Comparison of ENCODE assay signal across 7 cellular contexts in genomic region chr10:98541561-98541960, GRCh38.
DNase-seq lines count a peak whose midpoint lies in the region; ATAC-seq and TF ChIP-seq lines count a peak whose summit lies in the region.
"Not testable (repeated sequence)": the region's sequence is repeated elsewhere in the genome, so short reads cannot be mapped to it uniquely, and the experiment has no call there.

No MANE protein-coding gene starts in this region.

- not testable (repeated sequence) for H3K4me3 ChIP-seq in CD8-positive, alpha-beta T cell (ENCODE audit: low read depth, low read length); GM23338; PC-9

- H3K9me3 Mint-ChIP-seq in CD8-positive, alpha-beta T cell; activated CD4-positive, alpha-beta T cell treated with anti-CD3 and anti-CD28 coated beads, Interleukin-2, amount 10 ng/mL, durations not matched to agents 7 days and 5 days; stimulated activated effector memory CD8-positive, alpha-beta T cell treated with anti-CD3 and anti-CD28 coated beads, Interleukin-12 subunit alpha, Interleukin-12 subunit beta, amount 100 ng/mL, for 72 hours: not testable (repeated sequence)
- H3K9me3 Mint-ChIP-seq in GM23338 = peaks cover 13% of the 10 kb centered on the region; the same call in 2 of the 3 replicates

- H3F3A ChIP-seq in GM23338 (replicated peaks; ENCODE audit: low read depth); PC-9 (ENCODE audit: insufficient read depth, low read depth): not testable (repeated sequence)

- ATAC-seq in CD8-positive, alpha-beta T cell; GM23338; left colon; stimulated activated effector memory CD8-positive, alpha-beta T cell treated with anti-CD3 and anti-CD28 coated beads, Interleukin-12 subunit alpha, Interleukin-12 subunit beta, amount 100 ng/mL, for 72 hours: not testable (repeated sequence)

- not testable (repeated sequence) for H3K27ac ChIP-seq in CD8-positive, alpha-beta T cell (ENCODE audit: low read depth, low read length); GM23338 (ENCODE audit: low read depth); PC-9

- not testable (repeated sequence) for H3K4me1 Mint-ChIP-seq in CD8-positive, alpha-beta T cell (ENCODE audit: low read depth); GM23338; activated CD4-positive, alpha-beta T cell treated with anti-CD3 and anti-CD28 coated beads, Interleukin-2, amount 10 ng/mL, durations not matched to agents 7 days and 5 days; stimulated activated effector memory CD8-positive, alpha-beta T cell treated with anti-CD3 and anti-CD28 coated beads, Interleukin-12 subunit alpha, Interleukin-12 subunit beta, amount 100 ng/mL, for 72 hours

- POLR2A ChIA-PET in CD8-positive, alpha-beta T cell (lab: Charles Lee); PC-9 (lab: Charles Lee; ENCODE audit: unreplicated experiment); activated CD4-positive, alpha-beta T cell treated with anti-CD3 and anti-CD28 coated beads, Interleukin-2, amount 10 ng/mL, durations not matched to agents 7 days and 5 days (lab: Charles Lee): not testable (repeated sequence)

- H3K9me3 ChIP-seq in CD8-positive, alpha-beta T cell (ENCODE audit: low read length); PC-9 (ENCODE audit: insufficient read depth, low read depth): not testable (repeated sequence)

- not testable (repeated sequence) for DNase-seq in CD8-positive, alpha-beta T cell; GM23338 (ENCODE audit: low spot score); PC-9; activated CD4-positive, alpha-beta T cell treated with anti-CD3 and anti-CD28 coated beads, Interleukin-2, amount 10 ng/mL, durations not matched to agents 7 days and 5 days; stimulated activated effector memory CD8-positive, alpha-beta T cell treated with anti-CD3 and anti-CD28 coated beads, Interleukin-12 subunit alpha, Interleukin-12 subunit beta, amount 100 ng/mL, for 72 hours (ENCODE audit: low spot score in 2 of 2)
- DNase-seq in activated gamma-delta T cell treated with Interleukin-2 at 50 U/mL for 16 hours = peak; percentile 13
- peak; percentile 29 to 33 for DNase-seq in left colon

- peak overlapping the region; percentile 27 for H3K27ac Mint-ChIP-seq in CD8-positive, alpha-beta T cell
- H3K27ac Mint-ChIP-seq in GM23338; stimulated activated effector memory CD8-positive, alpha-beta T cell treated with anti-CD3 and anti-CD28 coated beads, Interleukin-12 subunit alpha, Interleukin-12 subunit beta, amount 100 ng/mL, for 72 hours: not testable (repeated sequence)
- H3K27ac Mint-ChIP-seq in activated CD4-positive, alpha-beta T cell treated with anti-CD3 and anti-CD28 coated beads, Interleukin-2, amount 10 ng/mL, durations not matched to agents 7 days and 5 days = peak overlapping the region; percentile 31

- peak overlapping the region; percentile 1; the same call in 1 of the 2 replicates for H2AFZ ChIP-seq in GM23338
- not testable (repeated sequence) for H2AFZ ChIP-seq in PC-9

- not testable (repeated sequence) for H3K27me3 ChIP-seq in CD8-positive, alpha-beta T cell (ENCODE audit: insufficient read depth, low read length); GM23338 (ENCODE audit: insufficient read depth); PC-9 (ENCODE audit: insufficient read depth, low read depth)

- H3K36me3 ChIP-seq in CD8-positive, alpha-beta T cell (ENCODE audit: insufficient read depth, low read length); GM23338 (ENCODE audit: insufficient read depth); PC-9 (ENCODE audit: low read depth): not testable (repeated sequence)

- CTCF ChIA-PET in CD8-positive, alpha-beta T cell (lab: Charles Lee) = interaction anchor here (0.6 kb wide), 1 partner anchor 95 kb away, joined by 4 read pairs; no protein-coding TSS in a partner anchor
- CTCF ChIA-PET in PC-9 (lab: Charles Lee); activated CD4-positive, alpha-beta T cell treated with anti-CD3 and anti-CD28 coated beads, Interleukin-2, amount 10 ng/mL, durations not matched to agents 7 days and 5 days (lab: Charles Lee): not testable (repeated sequence)

- not testable (repeated sequence) for H4K20me1 ChIP-seq in GM23338 (replicated peaks; ENCODE audit: insufficient read depth); PC-9 (ENCODE audit: insufficient read depth)

- H3K79me2 ChIP-seq in GM23338 (replicated peaks; ENCODE audit: insufficient read depth); PC-9 (ENCODE audit: low read depth): not testable (repeated sequence)

- H3K27me3 Mint-ChIP-seq in CD8-positive, alpha-beta T cell (ENCODE audit: low read depth) = peaks cover 14% of the 10 kb centered on the region
- not testable (repeated sequence) for H3K27me3 Mint-ChIP-seq in GM23338 (ENCODE audit: insufficient read depth, low read depth, poor library complexity); activated CD4-positive, alpha-beta T cell treated with anti-CD3 and anti-CD28 coated beads, Interleukin-2, amount 10 ng/mL, durations not matched to agents 7 days and 5 days

- intact Hi-C loops in CD8-positive, alpha-beta T cell (cut with DNase I, micrococcal nuclease); PC-9 (cut with micrococcal nuclease; ENCODE audit: unreplicated experiment); left colon (cut with DNase I, micrococcal nuclease): not testable (repeated sequence)

- not testable (repeated sequence) for H3K9me2 ChIP-seq in GM23338 (ENCODE audit: insufficient read depth); PC-9 (ENCODE audit: insufficient read depth)

- BruUV-seq in PC-9 (replicated peaks; lab: Mats Ljungman, UMichigan) = not testable (repeated sequence)

- TF ChIP-seq CTCF in CD8-positive, alpha-beta T cell (IDR thresholded peaks at IDR 0.05); GM23338 (conservative IDR thresholded peaks at IDR 0.05; ENCODE audit: low read depth in 2 of 2); PC-9 (conservative IDR thresholded peaks at IDR 0.05): not testable (repeated sequence)

- H3K4me2 ChIP-seq in GM23338 = not testable (repeated sequence)
- peak overlapping the region; percentile 46; the same call in 1 of the 2 replicates for H3K4me2 ChIP-seq in PC-9

- H3K4me3 Mint-ChIP-seq in CD8-positive, alpha-beta T cell = peak overlapping the region; percentile 32
- not testable (repeated sequence) for H3K4me3 Mint-ChIP-seq in GM23338; activated CD4-positive, alpha-beta T cell treated with anti-CD3 and anti-CD28 coated beads, Interleukin-2, amount 10 ng/mL, durations not matched to agents 7 days and 5 days
- H3K4me3 Mint-ChIP-seq in stimulated activated effector memory CD8-positive, alpha-beta T cell treated with anti-CD3 and anti-CD28 coated beads, Interleukin-12 subunit alpha, Interleukin-12 subunit beta, amount 100 ng/mL, for 72 hours = peak overlapping the region; percentile 55

- H3K36me3 Mint-ChIP-seq in CD8-positive, alpha-beta T cell; GM23338 (ENCODE audit: low read depth); activated CD4-positive, alpha-beta T cell treated with anti-CD3 and anti-CD28 coated beads, Interleukin-2, amount 10 ng/mL, durations not matched to agents 7 days and 5 days (ENCODE audit: low read depth); stimulated activated effector memory CD8-positive, alpha-beta T cell treated with anti-CD3 and anti-CD28 coated beads, Interleukin-12 subunit alpha, Interleukin-12 subunit beta, amount 100 ng/mL, for 72 hours: not testable (repeated sequence)

- not testable (repeated sequence) for H3K4me1 ChIP-seq in CD8-positive, alpha-beta T cell (ENCODE audit: insufficient read depth, low read length); GM23338 (ENCODE audit: insufficient read depth); PC-9 (replicated peaks; ENCODE audit: insufficient read depth)
